ENCODE assay signal across 28 cellular contexts in genomic region chr20:23401051-23401450, GRCh38. TPM values are rescaled to one million over a fixed set of nuclear protein-coding genes. Genes with fewer than 3 reads are reported as not detected.
A peak's percentile ranks its signal among the peaks of the same experiment; 100 is the strongest.
DNase-seq lines count a peak whose midpoint lies in the region; ATAC-seq, FAIRE-seq and TF ChIP-seq lines count a peak whose summit lies in the region.
"Had no signal": no experiment of that assay in that cellular context is flagged by ENCODE, and none has a peak within 500 bp of the region (broad histone marks: within the 10 kb centered on the region; RNA-seq: fewer than 3 reads in every experiment).

No MANE protein-coding gene starts in this region.

- peaks cover 17% of the 10 kb centered on the region for H4K20me1 ChIP-seq in HepG2 (ENCODE audit: insufficient read depth, low read length)

- POLR2A ChIA-PET in HepG2 (lab: Yijun Ruan, JAX) = interaction anchor here (4.2 kb wide), 1 partner anchor 19 kb away, joined by 17 read pairs; the partner anchor contains the start of gene NAPB

- no TSS peak for BruUV-seq in HepG2 (replicated peaks; lab: Mats Ljungman, UMichigan)

- TF ChIP-seq POLR2A in HepG2 (IDR thresholded peaks at IDR 0.05; ENCODE audit: insufficient read depth in 1 of 2, low read depth in 2 of 2, low read length in 2 of 2) (no peak), right lobe of liver (IDR thresholded peaks at IDR 0.05) (no peak), vagina (IDR thresholded peaks at IDR 0.05) (no peak)

- WGBS in HepG2 (ENCODE audit: low lambda C conversion rate) = 96% methylated on average over 5 of the region's 5 CpGs
- WGBS in right lobe of liver (ENCODE audit: insufficient coverage, low coverage, low lambda C conversion rate, missing lambda C conversion rate) = 75% methylated on average over 5 of the region's 5 CpGs

- H3K27ac ChIP-seq in HepG2 (ENCODE audit: extremely low read length, insufficient read depth, low read length) (no peak overlapping the region), right lobe of liver (no peak overlapping the region), vagina (no peak overlapping the region)
- H3K27ac ChIP-seq: A549 had no signal

- H3K4me3 ChIP-seq in HepG2 (replicated peaks in 1 of 3; ENCODE audit: insufficient read depth in 1 of 3, low read depth in 2 of 3, low read length in 3 of 3) (no peak overlapping the region), right lobe of liver (no peak overlapping the region), vagina (no peak overlapping the region)
- H3K4me3 ChIP-seq: A549, GM23248, MG63 had no signal

- no peak overlapping the region for H3K9ac ChIP-seq in HepG2 (ENCODE audit: insufficient read depth, low read depth, low read length)
- H3K9ac ChIP-seq: GM23248 had no signal

- H2AFZ ChIP-seq in HepG2 (ENCODE audit: low read length) = no peak overlapping the region
- H2AFZ ChIP-seq: GM23248 had no signal

- intact Hi-C loops in HepG2 (cut with micrococcal nuclease; ENCODE audit: unreplicated experiment) (no loop called here), right lobe of liver (cut with DNase I) (no loop called here), Right ventricle myocardium superior (cut with DNase I) (no loop called here), left ventricle myocardium superior (cut with micrococcal nuclease) (no loop called here), vagina (cut with DNase I) (no loop called here)

- in situ Hi-C loops in HepG2 (cut with HindIII; ENCODE audit: extremely low pct_ligation_motif_present, low pct_unique_long_range_greater_than_20kb) = no loop called here

- H3K9me3 ChIP-seq in HepG2 (ENCODE audit: low read length) = no peaks in the 10 kb centered on the region
- no peaks in the 10 kb centered on the region for H3K9me3 ChIP-seq in right lobe of liver
- H3K9me3 ChIP-seq in vagina = no peaks in the 10 kb centered on the region
- H3K9me3 ChIP-seq: A549, MG63 had no signal

- peaks cover 32% of the 10 kb centered on the region for H3K79me2 ChIP-seq in HepG2 (ENCODE audit: insufficient read depth, low read length)

- H3K36me3 ChIP-seq in HepG2 (replicated peaks in 1 of 2; ENCODE audit: control insufficient read depth in 1 of 2, insufficient read depth in 2 of 2, low read length in 2 of 2) (peaks cover 14 to 44% of the 10 kb centered on the region in 2 experiments), right lobe of liver (peaks cover 0 to 3% (median 0%) of the 10 kb centered on the region in 4 donors), vagina (peaks cover 0 to 6% of the 10 kb centered on the region in 2 donors)
- H3K36me3 ChIP-seq: MG63 had no signal

- no peak overlapping the region for H3K4me2 ChIP-seq in HepG2 (ENCODE audit: low read depth, low read length)
- H3K4me2 ChIP-seq: A549 had no signal

- TF ChIP-seq EP300 in HepG2 (IDR thresholded peaks at IDR 0.05; ENCODE audit: low read depth in 2 of 2, low read length in 2 of 2) (no peak), HepG2 (CRISPR knock-in tag; IDR thresholded peaks at IDR 0.05; ENCODE audit: borderline replicate concordance) (no peak)

- CTCF ChIA-PET in HepG2 (lab: Yijun Ruan, JAX; ENCODE audit: low intra/inter-chr PET ratio, low total read pairs) = no interaction called here

- no peak for TF ChIP-seq RAD21 in HepG2 (CRISPR knock-in tag; IDR thresholded peaks at IDR 0.05)

- DNase-seq in HepG2 (ENCODE audit: low spot score) (no peak), right lobe of liver (no peak), Right ventricle myocardium superior (no peak), left ventricle myocardium superior (no peak), vagina (ENCODE audit: extremely low spot score in 2 of 2) (no peak), T-helper 1 cell (no peak), NCI-H774 (lab: John Stamatoyannopoulos, UW) (no peak)
- DNase-seq: C1 segment of cervical spinal cord; CD4-positive, alpha-beta memory T cell; COR-L47; DMS53; GM23248; H7; IMR-90; KG1; MG63; NCI-H1105 treated with DMSO at 0.1 percent for 48 hours; NCI-H2029; NCI-H446; NCI-H524 treated with DMSO at 0.1 percent for 48 hours; NCI-H82; NK-92 treated with Interleukin-12 subunit alpha and Interleukin-12 subunit beta, amount 100 ng/mL, for 24 hours; PC-3; RPMI8226; SHP77 treated with DMSO at 0.1 percent for 48 hours had no signal

- FAIRE-seq in HepG2 (lab: Jason Lieb, UNC) = no peak

- TF ChIP-seq CTCF in HepG2 (CRISPR knock-in tag; IDR thresholded peaks at IDR 0.05) (no peak), right lobe of liver (IDR thresholded peaks at IDR 0.05) (no peak), vagina (IDR thresholded peaks at IDR 0.05) (no peak)

- H3K27me3 ChIP-seq in HepG2 (ENCODE audit: control insufficient read depth in 1 of 2, insufficient read depth in 2 of 2, low read length in 2 of 2) = no peaks in the 10 kb centered on the region
- H3K27me3 ChIP-seq in right lobe of liver = no peaks in the 10 kb centered on the region
- H3K27me3 ChIP-seq in vagina = no peaks in the 10 kb centered on the region
- H3K27me3 ChIP-seq: MG63 had no signal

- ATAC-seq in HepG2 (no peak), right lobe of liver (no peak), Right ventricle myocardium superior (ENCODE audit: poor library complexity) (peak; percentile 59), left ventricle myocardium superior (peak; percentile 67)
- ATAC-seq: A549, PC-3 had no signal

- H3K4me1 ChIP-seq in HepG2 (ENCODE audit: insufficient read depth, low read length) = peaks cover 18% of the 10 kb centered on the region
- no peaks in the 10 kb centered on the region for H3K4me1 ChIP-seq in right lobe of liver
- H3K4me1 ChIP-seq in vagina = peaks cover 7% of the 10 kb centered on the region
- H3K4me1 ChIP-seq: A549 had no signal

RNA-seq across cellular contexts. Expression of gene NAPB, which starts 20.2 kb away (rescaled TPM):
- 9.5 and 15.2 TPM in 2 replicates for total RNA-seq in HepG2 (2016; rRNA removed; fragmentation: Illumina TruSeq; extraction: Trizol)
- 5.7 and 8.3 TPM in 2 replicates for total RNA-seq in HepG2 (2016; cell fraction: cytosol; rRNA removed; fragmentation: Illumina TruSeq; extraction: Trizol; ENCODE audit: low read depth)
- 9.4 and 13.7 TPM in 2 replicates for total RNA-seq in HepG2 (2016; cell fraction: insoluble cytoplasmic fraction; rRNA removed; fragmentation: Illumina TruSeq; extraction: Trizol)
- 5.0 and 5.2 TPM in 2 replicates for total RNA-seq in HepG2 (2016; cell fraction: membrane; rRNA removed; fragmentation: Illumina TruSeq; extraction: Trizol)
- 31.9 and 36.9 TPM in 2 replicates for total RNA-seq in HepG2 (2016; cell fraction: nucleus; rRNA removed; fragmentation: Illumina TruSeq; extraction: Trizol)
- 16.1 and 16.3 TPM in 2 replicates for polyA plus RNA-seq in HepG2 (2011; rRNA removed)
- 3.3 and 5.9 TPM in 2 replicates for polyA plus RNA-seq in HepG2 (2011; cell fraction: cytosol; rRNA removed)
- polyA plus RNA-seq in HepG2 (2011; cell fraction: nucleus; rRNA removed) = 32.8 and 44.6 TPM in 2 replicates
- polyA plus RNA-seq in HepG2 (2012) = 17.1 and 18.6 TPM in 2 replicates
- polyA plus RNA-seq in HepG2 (2016; cell fraction: cytosol; fragmentation: Illumina TruSeq; extraction: Trizol; ENCODE audit: low read depth) = 0.59 and 0.69 TPM in 2 replicates
- polyA plus RNA-seq in HepG2 (2016; cell fraction: insoluble cytoplasmic fraction; fragmentation: Illumina TruSeq; extraction: Trizol; ENCODE audit: low read depth) = 9.7 and 10.6 TPM in 2 replicates
- polyA plus RNA-seq in HepG2 (2016; cell fraction: membrane; fragmentation: Illumina TruSeq; extraction: Trizol; ENCODE audit: low read depth) = 2.0 and 2.7 TPM in 2 replicates
- 41.0 and 41.3 TPM in 2 replicates for polyA plus RNA-seq in HepG2 (2016; cell fraction: nucleus; fragmentation: Illumina TruSeq; extraction: Trizol; ENCODE audit: insufficient read depth, low read depth)
- polyA minus RNA-seq in HepG2 (2011; rRNA and poly(A)+ RNA removed; ENCODE audit: low replicate concordance) = 6.7 and 8.6 TPM in 2 replicates
- polyA minus RNA-seq in HepG2 (2011; cell fraction: cytosol; rRNA and poly(A)+ RNA removed) = 2.5 and 5.2 TPM in 2 replicates
- 82.9 and 91.0 TPM in 2 replicates for polyA minus RNA-seq in HepG2 (2011; cell fraction: nucleus; rRNA and poly(A)+ RNA removed)
- 1 to 10 TPM; 3.2 to 5.8 (median 4.9) TPM for total RNA-seq in right lobe of liver
- total RNA-seq in Right ventricle myocardium superior = 4.2 TPM
- total RNA-seq in left ventricle myocardium superior = 6.0 TPM
- 28.5 TPM for total RNA-seq in vagina

RNA-seq across cellular contexts. Expression of gene CSTL1, which starts 38.4 kb away (rescaled TPM):
- total RNA-seq in HepG2 (2016; rRNA removed; fragmentation: Illumina TruSeq; extraction: Trizol) (not detected in 2 replicates), right lobe of liver (not detected), Right ventricle myocardium superior (not detected), left ventricle myocardium superior (not detected), vagina (not detected)
- total RNA-seq in HepG2 (2016; cell fraction: cytosol; rRNA removed; fragmentation: Illumina TruSeq; extraction: Trizol; ENCODE audit: low read depth) = not detected in 2 replicates
- total RNA-seq in HepG2 (2016; cell fraction: insoluble cytoplasmic fraction; rRNA removed; fragmentation: Illumina TruSeq; extraction: Trizol) = not detected in 2 replicates
- total RNA-seq in HepG2 (2016; cell fraction: membrane; rRNA removed; fragmentation: Illumina TruSeq; extraction: Trizol) = not detected in 2 replicates
- total RNA-seq in HepG2 (2016; cell fraction: nucleus; rRNA removed; fragmentation: Illumina TruSeq; extraction: Trizol) = not detected in 2 replicates
- polyA plus RNA-seq in HepG2 (2011; rRNA removed) = not detected in 2 replicates
- not detected in 2 replicates for polyA plus RNA-seq in HepG2 (2011; cell fraction: cytosol; rRNA removed)
- not detected in 2 replicates for polyA plus RNA-seq in HepG2 (2011; cell fraction: nucleus; rRNA removed)
- not detected in 2 replicates for polyA plus RNA-seq in HepG2 (2012)
- polyA plus RNA-seq in HepG2 (2016; cell fraction: cytosol; fragmentation: Illumina TruSeq; extraction: Trizol; ENCODE audit: low read depth) = not detected in 2 replicates
- not detected in 2 replicates for polyA plus RNA-seq in HepG2 (2016; cell fraction: insoluble cytoplasmic fraction; fragmentation: Illumina TruSeq; extraction: Trizol; ENCODE audit: low read depth)
- polyA plus RNA-seq in HepG2 (2016; cell fraction: membrane; fragmentation: Illumina TruSeq; extraction: Trizol; ENCODE audit: low read depth) = not detected in 2 replicates
- not detected in 2 replicates for polyA plus RNA-seq in HepG2 (2016; cell fraction: nucleus; fragmentation: Illumina TruSeq; extraction: Trizol; ENCODE audit: insufficient read depth, low read depth)
- polyA minus RNA-seq in HepG2 (2011; rRNA and poly(A)+ RNA removed; ENCODE audit: low replicate concordance) = not detected in 2 replicates
- not detected in 2 replicates for polyA minus RNA-seq in HepG2 (2011; cell fraction: cytosol; rRNA and poly(A)+ RNA removed)
- polyA minus RNA-seq in HepG2 (2011; cell fraction: nucleus; rRNA and poly(A)+ RNA removed) = not detected in 2 replicates
- total RNA-seq: CD4-positive, alpha-beta memory T cell; Daoy; G401; GM23248; H7; IMR-90; PC-3 had no signal
- polyA plus RNA-seq: A549; CD4-positive, alpha-beta memory T cell; GM23248; IMR-90 had no signal

RNA-seq across cellular contexts. Expression of gene GZF1, which starts 39.1 kb away (rescaled TPM):
- total RNA-seq in HepG2 (2016; rRNA removed; fragmentation: Illumina TruSeq; extraction: Trizol) (26.0 and 26.4 TPM in 2 replicates), right lobe of liver (1 to 10 TPM; 3.5 to 9.6 (median 6.1) TPM), Right ventricle myocardium superior (16.6 TPM), left ventricle myocardium superior (26.7 TPM), vagina (20.9 TPM)
- 1.9 and 2.6 TPM in 2 replicates for total RNA-seq in HepG2 (2016; cell fraction: cytosol; rRNA removed; fragmentation: Illumina TruSeq; extraction: Trizol; ENCODE audit: low read depth)
- total RNA-seq in HepG2 (2016; cell fraction: insoluble cytoplasmic fraction; rRNA removed; fragmentation: Illumina TruSeq; extraction: Trizol) = 22.9 and 24.5 TPM in 2 replicates
- total RNA-seq in HepG2 (2016; cell fraction: membrane; rRNA removed; fragmentation: Illumina TruSeq; extraction: Trizol) = 8.6 and 9.9 TPM in 2 replicates
- total RNA-seq in HepG2 (2016; cell fraction: nucleus; rRNA removed; fragmentation: Illumina TruSeq; extraction: Trizol) = 19.0 and 22.5 TPM in 2 replicates
- polyA plus RNA-seq in HepG2 (2011; rRNA removed) = 16.9 and 21.9 TPM in 2 replicates
- 9.4 and 15.6 TPM in 2 replicates for polyA plus RNA-seq in HepG2 (2011; cell fraction: cytosol; rRNA removed)
- 66.6 and 67.6 TPM in 2 replicates for polyA plus RNA-seq in HepG2 (2011; cell fraction: nucleus; rRNA removed)
- polyA plus RNA-seq in HepG2 (2012) = 9.0 and 9.7 TPM in 2 replicates
- polyA plus RNA-seq in HepG2 (2016; cell fraction: cytosol; fragmentation: Illumina TruSeq; extraction: Trizol; ENCODE audit: low read depth) = 0.93 and 1.7 TPM in 2 replicates
- 14.6 and 15.6 TPM in 2 replicates for polyA plus RNA-seq in HepG2 (2016; cell fraction: insoluble cytoplasmic fraction; fragmentation: Illumina TruSeq; extraction: Trizol; ENCODE audit: low read depth)
- 3.4 and 4.4 TPM in 2 replicates for polyA plus RNA-seq in HepG2 (2016; cell fraction: membrane; fragmentation: Illumina TruSeq; extraction: Trizol; ENCODE audit: low read depth)
- polyA plus RNA-seq in HepG2 (2016; cell fraction: nucleus; fragmentation: Illumina TruSeq; extraction: Trizol; ENCODE audit: insufficient read depth, low read depth) = 27.5 and 33.7 TPM in 2 replicates
- 48.6 and 69.0 TPM in 2 replicates for polyA minus RNA-seq in HepG2 (2011; rRNA and poly(A)+ RNA removed; ENCODE audit: low replicate concordance)
- polyA minus RNA-seq in HepG2 (2011; cell fraction: cytosol; rRNA and poly(A)+ RNA removed) = 17.5 and 22.3 TPM in 2 replicates
- polyA minus RNA-seq in HepG2 (2011; cell fraction: nucleus; rRNA and poly(A)+ RNA removed) = 37.7 and 38.0 TPM in 2 replicates

RNA-seq across cellular contexts. Expression of gene NXT1, which starts 50.5 kb away (rescaled TPM):
- 65.9 and 69.7 TPM in 2 replicates for total RNA-seq in HepG2 (2016; rRNA removed; fragmentation: Illumina TruSeq; extraction: Trizol)
- 33.9 and 44.3 TPM in 2 replicates for total RNA-seq in HepG2 (2016; cell fraction: cytosol; rRNA removed; fragmentation: Illumina TruSeq; extraction: Trizol; ENCODE audit: low read depth)
- 66.3 and 67.2 TPM in 2 replicates for total RNA-seq in HepG2 (2016; cell fraction: insoluble cytoplasmic fraction; rRNA removed; fragmentation: Illumina TruSeq; extraction: Trizol)
- 44.7 and 63.8 TPM in 2 replicates for total RNA-seq in HepG2 (2016; cell fraction: membrane; rRNA removed; fragmentation: Illumina TruSeq; extraction: Trizol)
- total RNA-seq in HepG2 (2016; cell fraction: nucleus; rRNA removed; fragmentation: Illumina TruSeq; extraction: Trizol) = 24.4 and 28.0 TPM in 2 replicates
- polyA plus RNA-seq in HepG2 (2011; rRNA removed) = 35.6 and 40.8 TPM in 2 replicates
- polyA plus RNA-seq in HepG2 (2011; cell fraction: cytosol; rRNA removed) = 43.8 and 47.5 TPM in 2 replicates
- 14.7 and 15.8 TPM in 2 replicates for polyA plus RNA-seq in HepG2 (2011; cell fraction: nucleus; rRNA removed)
- 26.7 and 32.9 TPM in 2 replicates for polyA plus RNA-seq in HepG2 (2012)
- polyA plus RNA-seq in HepG2 (2016; cell fraction: cytosol; fragmentation: Illumina TruSeq; extraction: Trizol; ENCODE audit: low read depth) = 18.8 and 30.9 TPM in 2 replicates
- 62.5 and 64.4 TPM in 2 replicates for polyA plus RNA-seq in HepG2 (2016; cell fraction: insoluble cytoplasmic fraction; fragmentation: Illumina TruSeq; extraction: Trizol; ENCODE audit: low read depth)
- polyA plus RNA-seq in HepG2 (2016; cell fraction: membrane; fragmentation: Illumina TruSeq; extraction: Trizol; ENCODE audit: low read depth) = 26.0 and 39.0 TPM in 2 replicates
- polyA plus RNA-seq in HepG2 (2016; cell fraction: nucleus; fragmentation: Illumina TruSeq; extraction: Trizol; ENCODE audit: insufficient read depth, low read depth) = 41.7 and 47.7 TPM in 2 replicates
- 25.3 and 27.2 TPM in 2 replicates for polyA minus RNA-seq in HepG2 (2011; rRNA and poly(A)+ RNA removed; ENCODE audit: low replicate concordance)
- 11.5 and 13.4 TPM in 2 replicates for polyA minus RNA-seq in HepG2 (2011; cell fraction: cytosol; rRNA and poly(A)+ RNA removed)
- 8.2 and 10.1 TPM in 2 replicates for polyA minus RNA-seq in HepG2 (2011; cell fraction: nucleus; rRNA and poly(A)+ RNA removed)
- total RNA-seq in right lobe of liver = 10 to 100 TPM in 2 of 6 experiments, 1 to 10 TPM in 4; 3.8 to 11.2 (median 6.1) TPM
- 6.6 TPM for total RNA-seq in Right ventricle myocardium superior
- total RNA-seq in left ventricle myocardium superior = 6.0 TPM
- 40.0 TPM for total RNA-seq in vagina

RNA-seq across cellular contexts. Expression of gene CST11, which starts 51.6 kb away (rescaled TPM):
- not detected in 2 replicates for total RNA-seq in HepG2 (2016; rRNA removed; fragmentation: Illumina TruSeq; extraction: Trizol)
- total RNA-seq in HepG2 (2016; cell fraction: cytosol; rRNA removed; fragmentation: Illumina TruSeq; extraction: Trizol; ENCODE audit: low read depth) = not detected in 2 replicates
- total RNA-seq in HepG2 (2016; cell fraction: insoluble cytoplasmic fraction; rRNA removed; fragmentation: Illumina TruSeq; extraction: Trizol) = not detected in 2 replicates
- total RNA-seq in HepG2 (2016; cell fraction: membrane; rRNA removed; fragmentation: Illumina TruSeq; extraction: Trizol) = not detected in 2 replicates
- total RNA-seq in HepG2 (2016; cell fraction: nucleus; rRNA removed; fragmentation: Illumina TruSeq; extraction: Trizol) = not detected in 2 replicates
- not detected in 2 replicates for polyA plus RNA-seq in HepG2 (2011; rRNA removed)
- not detected in 2 replicates for polyA plus RNA-seq in HepG2 (2011; cell fraction: cytosol; rRNA removed)
- not detected in 2 replicates for polyA plus RNA-seq in HepG2 (2011; cell fraction: nucleus; rRNA removed)
- polyA plus RNA-seq in HepG2 (2012) = not detected in 2 replicates
- polyA plus RNA-seq in HepG2 (2016; cell fraction: cytosol; fragmentation: Illumina TruSeq; extraction: Trizol; ENCODE audit: low read depth) = not detected in 2 replicates
- polyA plus RNA-seq in HepG2 (2016; cell fraction: insoluble cytoplasmic fraction; fragmentation: Illumina TruSeq; extraction: Trizol; ENCODE audit: low read depth) = not detected in 2 replicates
- not detected in 2 replicates for polyA plus RNA-seq in HepG2 (2016; cell fraction: membrane; fragmentation: Illumina TruSeq; extraction: Trizol; ENCODE audit: low read depth)
- polyA plus RNA-seq in HepG2 (2016; cell fraction: nucleus; fragmentation: Illumina TruSeq; extraction: Trizol; ENCODE audit: insufficient read depth, low read depth) = not detected in 2 replicates
- not detected in 2 replicates for polyA minus RNA-seq in HepG2 (2011; rRNA and poly(A)+ RNA removed; ENCODE audit: low replicate concordance)
- not detected in 2 replicates for polyA minus RNA-seq in HepG2 (2011; cell fraction: cytosol; rRNA and poly(A)+ RNA removed)
- not detected in 2 replicates for polyA minus RNA-seq in HepG2 (2011; cell fraction: nucleus; rRNA and poly(A)+ RNA removed)
- total RNA-seq in right lobe of liver = not detected
- total RNA-seq in Right ventricle myocardium superior = not detected
- not detected for total RNA-seq in left ventricle myocardium superior
- total RNA-seq in vagina = not detected
- total RNA-seq: CD4-positive, alpha-beta memory T cell; Daoy; G401; GM23248; H7; IMR-90; PC-3 had no signal
- polyA plus RNA-seq: A549; CD4-positive, alpha-beta memory T cell; GM23248; IMR-90 had no signal

Comparison
In these comparisons a context has a peak if more than half of its experiments do, and no peak if none do; other contexts are left out.
1. ATAC-seq: peak in Right ventricle myocardium superior (single experiment) and left ventricle myocardium superior (single experiment); none in HepG2 (single experiment) and right lobe of liver (0 of 4).